8 cellular contexts compared by ENCODE assay signal in the genomic region with DNA sequence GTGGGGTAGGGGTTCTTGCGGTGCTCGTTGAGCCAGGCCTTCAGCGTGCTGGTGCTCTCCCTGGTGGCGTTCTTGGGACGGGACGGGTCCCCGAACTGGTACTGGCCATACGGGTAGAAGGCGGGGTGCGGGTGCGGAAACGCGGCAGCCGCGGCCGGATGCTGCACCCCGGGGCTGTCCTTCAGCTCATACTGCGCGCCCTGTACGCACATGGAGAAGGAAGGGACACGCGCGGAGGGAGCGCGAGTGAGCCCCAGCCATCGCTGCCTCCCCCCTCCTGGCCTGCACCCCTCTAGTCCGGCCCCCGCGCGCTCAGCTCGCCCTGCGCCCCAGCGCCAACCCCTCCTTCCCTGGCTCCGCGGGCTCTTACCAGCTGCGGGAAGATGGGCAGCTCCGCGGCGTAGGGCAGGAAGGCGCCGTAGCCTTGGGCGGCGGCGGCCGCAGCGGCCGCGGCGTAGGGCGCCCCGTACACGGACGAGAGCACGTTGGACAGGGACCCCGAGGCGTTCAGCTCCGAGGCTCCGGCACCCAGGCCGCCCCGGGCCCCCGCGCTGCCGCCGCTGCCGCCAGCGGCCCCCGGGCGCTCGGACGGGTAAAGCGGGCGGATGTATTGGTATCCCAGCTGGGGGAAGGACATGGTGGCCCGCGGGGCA. TPM values are rescaled to one million over a fixed set of nuclear protein-coding genes. Genes with fewer than 3 reads are reported as not detected.
A peak's percentile ranks its signal among the peaks of the same experiment; 100 is the strongest.
DNase-seq lines count a peak whose midpoint lies in the region; ATAC-seq and TF ChIP-seq lines count a peak whose summit lies in the region.

No MANE protein-coding gene starts in this region.

- H3K9me3 Mint-ChIP-seq in memory B cell = peaks cover 2% of the 10 kb centered on the region

- peak overlapping the region; percentile 88 for H3K4me2 ChIP-seq in mammary epithelial cell (ENCODE audit: insufficient read depth, low read depth, low read length)

- peaks cover 34% of the 10 kb centered on the region for H3K4me1 ChIP-seq in mammary epithelial cell (ENCODE audit: insufficient read depth, low read length)

- CTCF ChIA-PET in mammary epithelial cell (lab: Charles Lee; ENCODE audit: low non-redundant PET) = interaction anchor here (0.6 to 0.9 kb wide), 3 partner anchors 512 to 672 kb away, joined by 3 read pairs; no protein-coding TSS in a partner anchor

- in situ Hi-C loops in Caki2 (cut with HindIII; ENCODE audit: low pct_unique_long_range_greater_than_20kb, low sequenced_read_pairs) (no loop called here), mammary epithelial cell (cut with MboI; ENCODE audit: low sequenced_read_pairs in 2 of 2) (loop anchor here (10.0 to 25.0 kb wide), 4 partner anchors 349 to 723 kb away; a partner anchor contains a TSS)

- H3K9ac ChIP-seq in mammary epithelial cell (ENCODE audit: insufficient read depth, low read length) = peak overlapping the region; percentile 83

- H3K9me3 ChIP-seq in mammary epithelial cell (replicated peaks; ENCODE audit: insufficient read depth, low read length) = no peaks in the 10 kb centered on the region

- H3K36me3 Mint-ChIP-seq in memory B cell = peaks cover 7% of the 10 kb centered on the region

- peaks cover 25% of the 10 kb centered on the region for H3K79me2 ChIP-seq in mammary epithelial cell (ENCODE audit: insufficient read depth, low read length)

- ATAC-seq in memory B cell (ENCODE audit: low read depth) (no peak), GM19395 (IDR thresholded peaks at IDR 0.05; ENCODE audit: unreplicated experiment) (no peak), GM18519 (IDR thresholded peaks at IDR 0.05; ENCODE audit: low FRiP score, unreplicated experiment) (no peak), HG03025 (IDR thresholded peaks at IDR 0.05; ENCODE audit: low FRiP score, unreplicated experiment) (no peak)

- TF ChIP-seq CTCF in mammary epithelial cell (conservative IDR thresholded peaks at IDR 0.05 in 1 of 2, IDR thresholded peaks at IDR 0.05 in 1 of 2; ENCODE audit: extremely low read depth in 1 of 2, insufficient read depth in 1 of 2, low read depth in 1 of 2, low read length in 2 of 2) = peak in 1 of 2 donors; percentile 24

- no peaks in the 10 kb centered on the region for H3K27me3 ChIP-seq in mammary epithelial cell (ENCODE audit: insufficient read depth, low read length)

- BruUV-seq in mammary epithelial cell (replicated peaks; lab: Mats Ljungman, UMichigan) = TSS peak; percentile 63

- H2AFZ ChIP-seq in mammary epithelial cell (ENCODE audit: low read depth, low read length) = peak overlapping the region; percentile 89

- H3K4me3 ChIP-seq in mammary epithelial cell (replicated peaks in 1 of 3; ENCODE audit: insufficient read depth in 1 of 3, low read depth in 2 of 3, low read length in 3 of 3) = peak overlapping the region; percentile 66 to 85 (median 66)

- 2% methylated on average over 12 of the region's 74 CpGs for WGBS in mammary epithelial cell (ENCODE audit: low coverage, missing lambda C conversion rate)

- peaks cover 36% of the 10 kb centered on the region for H3K27me3 Mint-ChIP-seq in memory B cell

- no peaks in the 10 kb centered on the region for H3K36me3 ChIP-seq in mammary epithelial cell (ENCODE audit: insufficient read depth, low read length)

- H3K27ac ChIP-seq in mammary epithelial cell (ENCODE audit: insufficient read depth, low read depth, low read length) = peak overlapping the region; percentile 74

- peak; percentile 44 for DNase-seq in Caki2 (ENCODE audit: low read depth)
- DNase-seq in M059J (ENCODE audit: low read depth) = peak; percentile 54
- DNase-seq in mammary epithelial cell = peak; percentile 71
- DNase-seq in memory B cell (ENCODE audit: low spot score in 2 of 2) = no peak
- DNase-seq in RPMI8226 = no peak

- H3K27ac Mint-ChIP-seq in memory B cell = peak overlapping the region; percentile 78

- H4K20me1 ChIP-seq in mammary epithelial cell (ENCODE audit: insufficient read depth, low read length) = peaks cover 2% of the 10 kb centered on the region

- H3K4me1 Mint-ChIP-seq in memory B cell = peaks cover 15% of the 10 kb centered on the region

- no peak overlapping the region for H3K4me3 Mint-ChIP-seq in memory B cell

- dilution Hi-C loops in mammary epithelial cell (cut with HindIII; ENCODE audit: low sequenced_read_pairs) = loop anchor here (25.0 kb wide), 1 partner anchor 652 kb away; a partner anchor contains a TSS

- intact Hi-C loops in mammary epithelial cell (cut with micrococcal nuclease) = loop anchor here (1.0 to 10.0 kb wide), 5 partner anchors 163 to 1087 kb away; no protein-coding TSS in a partner anchor

RNA-seq across cellular contexts. Expression of a gene that starts 1.0 kb away (rescaled TPM):
- 27.7 and 48.4 TPM in 2 replicates for total RNA-seq in Caki2 (2014; rRNA removed; shearing (Covaris generic); ENCODE audit: low replicate concordance)
- 8.4 and 12.7 TPM in 2 replicates for total RNA-seq in M059J (2014; rRNA removed; shearing (Covaris generic))
- 10 to 100 TPM in 1 of 2 donors, 1 to 10 TPM in 1; 7.2 to 15.5 TPM for total RNA-seq in mammary epithelial cell
- polyA plus RNA-seq in mammary epithelial cell = 2.6 TPM
- 5.3 TPM for polyA minus RNA-seq in mammary epithelial cell

Comparison
In these comparisons a context has a peak if more than half of its experiments do, and no peak if none do; other contexts are left out.
1. DNase-seq: peak in Caki2 (single experiment), M059J (single experiment) and mammary epithelial cell (single experiment); none in memory B cell (0 of 2) and RPMI8226 (single experiment).